Comparison of ENCODE assay signal across 16 cellular contexts in the genomic region with DNA sequence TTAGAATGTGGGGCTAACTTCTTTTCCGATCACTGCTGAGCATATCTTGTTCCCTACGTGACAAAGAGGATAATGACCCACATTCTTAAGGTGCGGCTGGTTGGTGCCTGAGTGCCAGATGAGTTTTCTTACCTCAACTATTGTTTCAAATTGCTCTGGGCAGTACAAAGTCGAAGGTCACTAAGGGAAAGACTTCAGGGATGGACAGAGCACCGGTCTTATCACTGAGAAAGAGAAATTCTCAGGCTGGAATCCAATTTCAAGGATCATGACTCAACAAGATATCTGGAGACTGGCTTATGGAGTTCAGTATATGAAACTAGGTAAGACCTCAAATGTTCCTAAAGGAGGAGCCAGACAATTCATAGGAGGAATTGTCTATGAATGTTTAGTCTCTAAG.
DNase-seq lines count a peak whose midpoint lies in the region; ATAC-seq and TF ChIP-seq lines count a peak whose summit lies in the region.
"Had no signal": no experiment of that assay in that cellular context is flagged by ENCODE, and none has a peak within 500 bp of the region (broad histone marks: within the 10 kb centered on the region; RNA-seq: fewer than 3 reads in every experiment).

No MANE protein-coding gene starts in this region.

- H4K20me1 ChIP-seq in hepatocyte (ENCODE audit: insufficient read depth, poor library complexity, severe bottlenecking) (no peaks in the 10 kb centered on the region), smooth muscle cell (ENCODE audit: low read depth) (no peaks in the 10 kb centered on the region)
- H4K20me1 ChIP-seq: BLaER1 treated with 17β-estradiol and CSF1 and Interleukin-3, amounts not matched to agents 10 nM and 100 nM had no signal

- H3K27me3 ChIP-seq in hepatocyte, result no peaks in the 10 kb centered on the region
- no peaks in the 10 kb centered on the region for H3K27me3 ChIP-seq in smooth muscle cell (ENCODE audit: low read depth)
- H3K27me3 ChIP-seq: BLaER1 treated with 17β-estradiol and CSF1 and Interleukin-3, amounts not matched to agents 10 nM and 100 nM; SJSA1 had no signal

- H2AFZ ChIP-seq in hepatocyte, result no peak overlapping the region
- H2AFZ ChIP-seq in smooth muscle cell (ENCODE audit: low read depth), result no peak overlapping the region

- H3K27ac ChIP-seq in hepatocyte (peak overlapping the region; percentile 82), smooth muscle cell (ENCODE audit: low read depth) (peak overlapping the region; percentile 55)
- H3K27ac ChIP-seq: BLaER1 treated with 17β-estradiol and CSF1 and Interleukin-3, amounts not matched to agents 10 nM and 100 nM; SJSA1 had no signal

- DNase-seq in LoVo (ENCODE audit: low spot score), result peak; percentile 74
- peak; percentile 18 for DNase-seq in astrocyte of the hippocampus (ENCODE audit: low read depth, low spot score)
- DNase-seq in hepatocyte (ENCODE audit: low spot score), result peak; percentile 31
- no peak for DNase-seq in smooth muscle cell (lab: John Stamatoyannopoulos, UW; ENCODE audit: unreplicated experiment)
- DNase-seq in EL, result no peak
- DNase-seq in DMS114 treated with DMSO at 0.1 percent for 48 hours (lab: John Stamatoyannopoulos, UW; ENCODE audit: unreplicated experiment), result no peak
- DNase-seq: CD8-positive, alpha-beta T cell; DMS79; KBM-7; MV-4-11; NCI-H1694 treated with DMSO at 0.1 percent for 48 hours; NCI-H345; NCI-H524 treated with DMSO at 0.1 percent for 48 hours had no signal

- H3K4me1 ChIP-seq in hepatocyte (ENCODE audit: insufficient read depth), result peaks cover 14% of the 10 kb centered on the region
- peaks cover 4% of the 10 kb centered on the region for H3K4me1 ChIP-seq in smooth muscle cell (ENCODE audit: low read depth)
- H3K4me1 ChIP-seq: BLaER1 treated with 17β-estradiol and CSF1 and Interleukin-3, amounts not matched to agents 10 nM and 100 nM had no signal

- TF ChIP-seq CTCF in hepatocyte (IDR thresholded peaks at IDR 0.05; ENCODE audit: poor library complexity) (no peak), smooth muscle cell (IDR thresholded peaks at IDR 0.05; ENCODE audit: borderline replicate concordance, insufficient read depth, poor library complexity, severe bottlenecking) (no peak)

- no peak for ATAC-seq in GM18520 (IDR thresholded peaks at IDR 0.05; ENCODE audit: unreplicated experiment)
- ATAC-seq: CD8-positive, alpha-beta T cell had no signal

- H3K9me3 ChIP-seq in hepatocyte (ENCODE audit: low read depth), result no peaks in the 10 kb centered on the region
- H3K9me3 ChIP-seq in smooth muscle cell (replicated peaks; ENCODE audit: low read depth), result no peaks in the 10 kb centered on the region
- H3K9me3 ChIP-seq: BLaER1 treated with 17β-estradiol and CSF1 and Interleukin-3, amounts not matched to agents 10 nM and 100 nM; SJSA1 had no signal

- H3K79me2 ChIP-seq in hepatocyte (no peaks in the 10 kb centered on the region), smooth muscle cell (ENCODE audit: low read depth) (no peaks in the 10 kb centered on the region)

- no peak overlapping the region for H3K4me3 ChIP-seq in hepatocyte
- H3K4me3 ChIP-seq in smooth muscle cell, result no peak overlapping the region
- H3K4me3 ChIP-seq: BLaER1 treated with 17β-estradiol and CSF1 and Interleukin-3, amounts not matched to agents 10 nM and 100 nM; SJSA1 had no signal

- peaks cover 5% of the 10 kb centered on the region for H3F3A ChIP-seq in smooth muscle cell (ENCODE audit: low read depth)

- no peak overlapping the region for H3K9ac ChIP-seq in smooth muscle cell (ENCODE audit: low read depth)
- H3K9ac ChIP-seq: BLaER1 treated with 17β-estradiol and CSF1 and Interleukin-3, amounts not matched to agents 10 nM and 100 nM had no signal

- 45% methylated on average over 5 of the region's 5 CpGs for WGBS in hepatocyte (ENCODE audit: low lambda C conversion rate, missing lambda C conversion rate)
- 60% methylated on average over 5 of the region's 5 CpGs for WGBS in smooth muscle cell (ENCODE audit: low lambda C conversion rate)

- no peaks in the 10 kb centered on the region for H3K9me2 ChIP-seq in hepatocyte (replicated peaks; ENCODE audit: insufficient read depth)

- no peak overlapping the region for H3K4me2 ChIP-seq in hepatocyte
- no peak overlapping the region for H3K4me2 ChIP-seq in smooth muscle cell
- H3K4me2 ChIP-seq: BLaER1 treated with 17β-estradiol and CSF1 and Interleukin-3, amounts not matched to agents 10 nM and 100 nM had no signal

- H3K36me3 ChIP-seq in hepatocyte (replicated peaks; ENCODE audit: insufficient read depth, low read depth), result no peaks in the 10 kb centered on the region
- no peaks in the 10 kb centered on the region for H3K36me3 ChIP-seq in smooth muscle cell (ENCODE audit: low read depth)
- H3K36me3 ChIP-seq: BLaER1 treated with 17β-estradiol and CSF1 and Interleukin-3, amounts not matched to agents 10 nM and 100 nM had no signal

Comparison
In these comparisons a context has a peak if more than half of its experiments do, and no peak if none do; other contexts are left out.
1. DNase-seq: peak in LoVo (single experiment), astrocyte of the hippocampus (single experiment) and hepatocyte (single experiment); none in smooth muscle cell (single experiment), EL (single experiment) and DMS114 treated with DMSO at 0.1 percent for 48 hours (single experiment).